28 cellular contexts compared by ENCODE assay signal in the genomic region with DNA sequence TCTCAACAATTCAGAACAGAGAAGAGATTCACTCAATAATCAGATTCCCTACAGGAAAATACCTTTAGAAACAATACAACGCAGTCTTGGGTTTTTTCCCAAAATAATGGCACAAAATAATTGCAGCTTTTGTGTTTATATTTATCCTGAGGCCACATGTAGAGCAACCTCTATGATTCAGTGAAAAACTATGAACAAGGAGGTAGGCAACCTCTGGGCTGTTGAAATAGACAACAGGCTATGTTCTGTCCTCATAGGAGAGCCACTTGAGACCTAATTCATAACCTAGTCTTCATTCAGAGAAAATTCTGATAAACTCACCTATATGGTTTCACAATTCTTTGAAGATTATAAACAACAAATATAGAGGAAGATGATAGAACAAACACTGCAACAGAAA.
"Had no signal": no experiment of that assay in that cellular context is flagged by ENCODE, and none has a peak within 500 bp of the region (broad histone marks: within the 10 kb centered on the region; RNA-seq: fewer than 3 reads in every experiment).

No MANE protein-coding gene starts in this region.

- H3K36me3 ChIP-seq: gastrocnemius medialis, neural progenitor cell, thoracic aorta, tibial nerve, upper lobe of right lung, uterus had no signal

- H3K4me3 Mint-ChIP-seq: naive thymus-derived CD4-positive, alpha-beta T cell; nephron; neural progenitor cell had no signal

- H3K27me3 ChIP-seq: dorsolateral prefrontal cortex, gastrocnemius medialis, neural progenitor cell, tibial nerve, upper lobe of right lung, uterus had no signal

- H3K4me1 Mint-ChIP-seq: naive thymus-derived CD4-positive, alpha-beta T cell had no signal

- DNase-seq: dorsolateral prefrontal cortex; effector CD4-positive, alpha-beta T cell; foreskin fibroblast; gastrocnemius medialis; head of caudate nucleus; kidney; mesendoderm; midbrain; naive thymus-derived CD4-positive, alpha-beta T cell; stimulated activated CD4-positive, alpha-beta T cell treated with anti-CD3 and anti-CD28 coated beads, Interleukin-12 subunit alpha, Interleukin-12 subunit beta, amount 100 ng/mL, for 4 hours; stimulated activated CD4-positive, alpha-beta T cell treated with anti-CD3 and anti-CD28 coated beads, Interleukin-1b, Interleukin-23, amount 100 ng/mL, for 48 hours; stimulated activated CD4-positive, alpha-beta T cell treated with anti-CD3 and anti-CD28 coated beads, Interleukin-4, amount 100 ng/mL, for 1 hour; stimulated activated CD8-positive, alpha-beta memory T cell treated with anti-CD3 and anti-CD28 coated beads, Interleukin-4, amount 100 ng/mL, for 48 hours; stimulated activated naive CD4-positive, alpha-beta T cell; upper lobe of right lung; uterus had no signal

- H3K27ac Mint-ChIP-seq: naive thymus-derived CD4-positive, alpha-beta T cell; nephron; neural progenitor cell; progenitor cell of endocrine pancreas had no signal

- FAIRE-seq: colon, kidney had no signal

- H3K4me1 ChIP-seq: gastrocnemius medialis, neural progenitor cell, parathyroid adenoma, tibial nerve, upper lobe of right lung, uterus had no signal

- H3K9me3 ChIP-seq: gastrocnemius medialis, thoracic aorta, tibial nerve, upper lobe of right lung, uterus had no signal

- H3K27ac ChIP-seq: dorsolateral prefrontal cortex, epithelial cell of prostate, gastrocnemius medialis, neural progenitor cell, parathyroid adenoma, thoracic aorta, tibial nerve, upper lobe of right lung, uterus had no signal

- H3K9me3 Mint-ChIP-seq: neural progenitor cell had no signal

- H3K27me3 Mint-ChIP-seq: naive thymus-derived CD4-positive, alpha-beta T cell had no signal

- ATAC-seq: esophagus mucosa; gastrocnemius medialis; left lobe of liver; naive thymus-derived CD4-positive, alpha-beta T cell; sciatic nerve; upper lobe of right lung had no signal

- H3K4me3 ChIP-seq: dorsolateral prefrontal cortex, gastrocnemius medialis, neural progenitor cell, smooth muscle cell, thoracic aorta, tibial nerve, upper lobe of right lung, uterus had no signal
